ENCODE assay signal across 10 cellular contexts in the genomic region with DNA sequence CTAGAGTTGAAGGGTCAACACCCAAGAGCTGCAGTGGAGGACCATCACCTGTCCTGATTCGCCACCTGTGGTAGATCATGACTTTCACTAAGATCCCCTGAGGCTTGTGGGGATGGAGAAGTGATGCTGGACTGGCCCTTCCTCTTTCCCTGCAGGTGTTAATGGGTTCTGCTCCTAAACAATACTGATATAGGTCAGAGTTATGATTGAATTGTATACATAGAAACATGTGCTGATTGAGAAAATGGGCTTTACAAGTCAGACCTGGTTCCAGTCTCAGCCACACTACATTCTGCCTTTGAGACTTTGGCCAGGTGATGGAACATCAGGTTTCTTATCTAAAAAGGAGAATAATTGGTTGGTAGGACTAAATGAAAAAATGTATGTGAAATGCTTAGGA.
DNase-seq lines count a peak whose midpoint lies in the region; ATAC-seq lines count a peak whose summit lies in the region.
"Had no signal": no experiment of that assay in that cellular context is flagged by ENCODE, and none has a peak within 500 bp of the region (broad histone marks: within the 10 kb centered on the region; RNA-seq: fewer than 3 reads in every experiment).

No MANE protein-coding gene starts in this region.

- peaks cover 5% of the 10 kb centered on the region for H3K36me3 Mint-ChIP-seq in activated T-helper 17 cell treated with anti-CD3 and anti-CD28 coated beads, Interleukin-2, amount 50 U/mL, for 72 hours (ENCODE audit: low read depth)

- no peak overlapping the region for H3K27ac ChIP-seq in SJCRH30

- H3K4me3 ChIP-seq in SJCRH30: no peak overlapping the region
- H3K4me3 ChIP-seq: sigmoid colon had no signal

- no peaks in the 10 kb centered on the region for H3K4me1 ChIP-seq in SJCRH30

- H3K9me3 Mint-ChIP-seq in activated T-helper 17 cell treated with anti-CD3 and anti-CD28 coated beads, Interleukin-2, amount 50 U/mL, for 72 hours: no peaks in the 10 kb centered on the region

- no peaks in the 10 kb centered on the region for H3K36me3 ChIP-seq in SJCRH30
- H3K36me3 ChIP-seq: sigmoid colon had no signal

- peaks cover 19% of the 10 kb centered on the region for H3K4me1 Mint-ChIP-seq in activated T-helper 17 cell treated with anti-CD3 and anti-CD28 coated beads, Interleukin-2, amount 50 U/mL, for 72 hours

- H3K27me3 Mint-ChIP-seq in activated T-helper 17 cell treated with anti-CD3 and anti-CD28 coated beads, Interleukin-2, amount 50 U/mL, for 72 hours: no peaks in the 10 kb centered on the region

- peak overlapping the region; percentile 15 for H3K4me3 Mint-ChIP-seq in activated T-helper 17 cell treated with anti-CD3 and anti-CD28 coated beads, Interleukin-2, amount 50 U/mL, for 72 hours

- DNase-seq in SJCRH30: no peak
- DNase-seq in NCI-H2171 treated with DMSO at 0.1 percent for 48 hours (lab: John Stamatoyannopoulos, UW): no peak
- DNase-seq: cerebellar nuclear complex, NCI-H2029, sigmoid colon had no signal

- H3K27me3 ChIP-seq in SJCRH30: no peaks in the 10 kb centered on the region
- H3K27me3 ChIP-seq: sigmoid colon had no signal

- H3K27ac Mint-ChIP-seq in activated T-helper 17 cell treated with anti-CD3 and anti-CD28 coated beads, Interleukin-2, amount 50 U/mL, for 72 hours: peak overlapping the region; percentile 82

- H3K9me3 ChIP-seq in SJCRH30 (replicated peaks): no peaks in the 10 kb centered on the region
- H3K9me3 ChIP-seq: sigmoid colon had no signal

- ATAC-seq in GM18867 (IDR thresholded peaks at IDR 0.05; ENCODE audit: unreplicated experiment): peak; percentile 31
- ATAC-seq in GM21528 (IDR thresholded peaks at IDR 0.05; ENCODE audit: low FRiP score, unreplicated experiment): peak; percentile 38
- ATAC-seq in HG03095 (IDR thresholded peaks at IDR 0.05; ENCODE audit: unreplicated experiment): peak; percentile 36
- peak; percentile 56 for ATAC-seq in activated T-helper 17 cell treated with anti-CD3 and anti-CD28 coated beads, Interleukin-2, amount 50 U/mL, for 72 hours (replicated peaks)
- no peak for ATAC-seq in GM21381 (IDR thresholded peaks at IDR 0.05; ENCODE audit: unreplicated experiment)
